Comparison of ENCODE assay signal across 8 cellular contexts in the genomic region with DNA sequence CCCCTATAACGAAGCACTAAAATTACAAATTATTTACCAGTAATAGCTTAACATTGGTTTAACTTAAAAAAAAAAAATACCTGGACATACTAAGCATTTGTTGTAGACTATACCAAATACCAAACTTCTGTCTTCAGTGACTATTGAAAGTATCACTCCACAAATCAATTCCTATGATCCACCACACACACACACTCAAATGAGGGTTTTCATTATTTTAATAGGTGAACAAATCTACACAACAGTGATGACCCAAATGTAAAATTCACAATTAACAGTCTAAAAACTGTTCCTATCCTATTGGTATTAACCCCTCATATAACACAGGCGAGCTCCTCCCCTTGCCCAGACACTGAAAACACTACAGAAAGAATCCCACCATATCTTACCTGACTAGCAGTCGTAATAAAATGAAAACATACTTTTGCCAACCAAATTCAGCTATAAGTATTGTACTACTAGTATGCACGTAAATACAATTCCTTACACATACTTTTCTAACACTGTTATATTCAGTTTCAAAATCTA. TPM values are rescaled to one million over a fixed set of nuclear protein-coding genes. Genes with fewer than 3 reads are reported as not detected.
DNase-seq lines count a peak whose midpoint lies in the region; ATAC-seq and TF ChIP-seq lines count a peak whose summit lies in the region.

No MANE protein-coding gene starts in this region.

- TF ChIP-seq EP300 in sigmoid colon (IDR thresholded peaks at IDR 0.05): no peak

- no peak for ATAC-seq in GM21717 (IDR thresholded peaks at IDR 0.05; ENCODE audit: unreplicated experiment)

- TF ChIP-seq CTCF in Peyer's patch (IDR thresholded peaks at IDR 0.05) (no peak), esophagus squamous epithelium (IDR thresholded peaks at IDR 0.05) (no peak), sigmoid colon (IDR thresholded peaks at IDR 0.05) (no peak)

- H3K4me3 ChIP-seq in Peyer's patch (peak overlapping the region; percentile 87 to 99 (median 93)), esophagus squamous epithelium (peak overlapping the region; percentile 83 to 99 (median 94)), sigmoid colon (peak overlapping the region; percentile 81 to 99 (median 97))

- peak overlapping the region; percentile 99 to 100 (median 100) for H3K27ac ChIP-seq in Peyer's patch
- peak overlapping the region; percentile 98 to 100 (median 100) for H3K27ac ChIP-seq in esophagus squamous epithelium
- peak overlapping the region; percentile 99 to 100 (median 100) for H3K27ac ChIP-seq in sigmoid colon

- DNase-seq in DMS79 treated with DMSO at 0.1 percent for 48 hours (lab: John Stamatoyannopoulos, UW): peak; percentile 25
- DNase-seq in DMS79 (lab: John Stamatoyannopoulos, UW): no peak
- no peak for DNase-seq in Peyer's patch
- no peak for DNase-seq in esophagus squamous epithelium (lab: John Stamatoyannopoulos, UW)
- no peak for DNase-seq in sigmoid colon
- DNase-seq in NCI-H1436 treated with DMSO at 0.1 percent for 48 hours (lab: John Stamatoyannopoulos, UW): no peak
- DNase-seq in NCI-H1048 (lab: John Stamatoyannopoulos, UW): no peak

- H3K36me3 ChIP-seq in Peyer's patch (no peaks in the 10 kb centered on the region), esophagus squamous epithelium (peaks cover 0 to 15% (median 0%) of the 10 kb centered on the region in 3 donors), sigmoid colon (peaks cover 0 to 5% (median 0%) of the 10 kb centered on the region in 4 donors)

- intact Hi-C loops in esophagus squamous epithelium (cut with DNase I): loop anchor here (10.0 kb wide), 1 partner anchor 72 kb away; no protein-coding TSS in a partner anchor
- intact Hi-C loops in sigmoid colon (cut with DNase I): loop anchor here (5.0 to 10.0 kb wide), 4 partner anchors 40 to 758 kb away; partner anchors contain the start of genes SCRN3 and SP9

- WGBS in esophagus squamous epithelium, 2 donors: 3 to 9% methylated on average over 4 of the region's 4 CpGs
- 5 to 11% methylated on average over 4 of the region's 4 CpGs for WGBS in sigmoid colon, 2 donors

- TF ChIP-seq POLR2A in Peyer's patch (IDR thresholded peaks at IDR 0.05): no peak
- no peak for TF ChIP-seq POLR2A in esophagus squamous epithelium (IDR thresholded peaks at IDR 0.05)
- no peak for TF ChIP-seq POLR2A in sigmoid colon (IDR thresholded peaks at IDR 0.05)

- no peaks in the 10 kb centered on the region for H3K9me3 ChIP-seq in Peyer's patch
- H3K9me3 ChIP-seq in esophagus squamous epithelium: no peaks in the 10 kb centered on the region
- H3K9me3 ChIP-seq in sigmoid colon: no peaks in the 10 kb centered on the region

- H3K27me3 ChIP-seq in Peyer's patch (no peaks in the 10 kb centered on the region), esophagus squamous epithelium (no peaks in the 10 kb centered on the region), sigmoid colon (no peaks in the 10 kb centered on the region)

- H3K4me1 ChIP-seq in Peyer's patch (peaks cover 0 to 60% (median 10%) of the 10 kb centered on the region in 4 donors), esophagus squamous epithelium (peaks cover 6 to 66% (median 36%) of the 10 kb centered on the region in 3 donors), sigmoid colon (peaks cover 0 to 59% (median 47%) of the 10 kb centered on the region in 4 donors)

RNA-seq across cellular contexts. Expression of gene SP3, which starts 2.5 kb away (rescaled TPM):
- total RNA-seq in Peyer's patch: 100 to 1,000 TPM in 1 of 4 donors, 10 to 100 TPM in 3; 57.1 to 106 (median 86.3) TPM
- 10 to 100 TPM; 41.3 to 97.8 (median 67.6) TPM for total RNA-seq in esophagus squamous epithelium
- total RNA-seq in sigmoid colon: 100 to 1,000 TPM in 3 of 4 donors, 10 to 100 TPM in 1; 67.9 to 120 (median 107) TPM
- polyA plus RNA-seq in sigmoid colon: 10 to 100 TPM; 24.6 to 32.4 (median 25.0) TPM
